Comparison of ENCODE assay signal across 22 cellular contexts in genomic region chr11:40381481-40381880, GRCh38.
DNase-seq lines count a peak whose midpoint lies in the region; ATAC-seq, FAIRE-seq and TF ChIP-seq lines count a peak whose summit lies in the region.
"Had no signal": no experiment of that assay in that cellular context is flagged by ENCODE, and none has a peak within 500 bp of the region (broad histone marks: within the 10 kb centered on the region; RNA-seq: fewer than 3 reads in every experiment).

No MANE protein-coding gene starts in this region.

- H3K27ac ChIP-seq in liver (ENCODE audit: low read depth in 1 of 2, low read length in 2 of 2) (peak overlapping the region in 1 of 2 donors; percentile 24), HepG2 (ENCODE audit: extremely low read length, insufficient read depth, low read length) (no peak overlapping the region)
- H3K27ac ChIP-seq: 22Rv1; A549; BLaER1 treated with 17β-estradiol and CSF1 and Interleukin-3, amounts not matched to agents 10 nM and 100 nM; C4-2B had no signal

- TF ChIP-seq POLR2A in HepG2 (IDR thresholded peaks at IDR 0.05; ENCODE audit: insufficient read depth in 1 of 2, low read depth in 2 of 2, low read length in 2 of 2) = no peak

- no peaks in the 10 kb centered on the region for H3K79me2 ChIP-seq in HepG2 (ENCODE audit: insufficient read depth, low read length)

- POLR2A ChIA-PET in HepG2 (lab: Yijun Ruan, JAX) = no interaction called here

- no peak overlapping the region for H3K9ac ChIP-seq in liver (ENCODE audit: low read depth in 1 of 2, low read length in 2 of 2)
- H3K9ac ChIP-seq in HepG2 (ENCODE audit: insufficient read depth, low read depth, low read length) = no peak overlapping the region
- H3K9ac ChIP-seq: BLaER1 treated with 17β-estradiol and CSF1 and Interleukin-3, amounts not matched to agents 10 nM and 100 nM had no signal

- in situ Hi-C loops in HepG2 (cut with HindIII; ENCODE audit: extremely low pct_ligation_motif_present, low pct_unique_long_range_greater_than_20kb) = no loop called here

- H3K27me3 ChIP-seq in liver (ENCODE audit: control insufficient read depth in 4 of 4, insufficient read depth in 4 of 4, low read length in 3 of 4) (no peaks in the 10 kb centered on the region), HepG2 (ENCODE audit: control insufficient read depth in 1 of 2, insufficient read depth in 2 of 2, low read length in 2 of 2) (no peaks in the 10 kb centered on the region; a peak in 1 of 5 replicates)
- H3K27me3 ChIP-seq: BLaER1 treated with 17β-estradiol and CSF1 and Interleukin-3, amounts not matched to agents 10 nM and 100 nM had no signal

- FAIRE-seq in HepG2 (lab: Jason Lieb, UNC) = no peak
- FAIRE-seq: A549, D721Med, G401.6, GM12878, GM12892, GM18507, GM19239 had no signal

- no peak for TF ChIP-seq RAD21 in liver (IDR thresholded peaks at IDR 0.05)
- no peak for TF ChIP-seq RAD21 in HepG2 (CRISPR knock-in tag; IDR thresholded peaks at IDR 0.05)

- ATAC-seq in HepG2 = no peak
- peak; percentile 92 for ATAC-seq in left lobe of liver
- ATAC-seq in GM18861 (IDR thresholded peaks at IDR 0.05; ENCODE audit: unreplicated experiment) = no peak
- ATAC-seq: A549; CD8-positive, alpha-beta T cell; GM12878 had no signal

- no TSS peak for BruUV-seq in HepG2 (replicated peaks; lab: Mats Ljungman, UMichigan)

- TF ChIP-seq EP300 in HepG2 (IDR thresholded peaks at IDR 0.05; ENCODE audit: low read depth in 2 of 2, low read length in 2 of 2) = no peak
- TF ChIP-seq EP300 in HepG2 (CRISPR knock-in tag; IDR thresholded peaks at IDR 0.05; ENCODE audit: borderline replicate concordance) = no peak

- no peak overlapping the region for H2AFZ ChIP-seq in HepG2 (ENCODE audit: low read length)

- TF ChIP-seq CTCF in liver (IDR thresholded peaks at IDR 0.05; ENCODE audit: low read depth, low read length, missing input control) (no peak), HepG2 (CRISPR knock-in tag; IDR thresholded peaks at IDR 0.05) (no peak)

- CTCF ChIA-PET in HepG2 (lab: Yijun Ruan, JAX; ENCODE audit: low intra/inter-chr PET ratio, low total read pairs) = no interaction called here

- intact Hi-C loops in HepG2 (cut with micrococcal nuclease; ENCODE audit: unreplicated experiment) = no loop called here

- DNase-seq in HepG2 (ENCODE audit: low spot score) = no peak
- DNase-seq in left lobe of liver (ENCODE audit: low spot score) = no peak
- no peak for DNase-seq in SIG-M5 treated with dmso at 0.1 percent for 504 hours (lab: John Stamatoyannopoulos, UW; ENCODE audit: unreplicated experiment)
- DNase-seq: AML-193; Caco-2; Calu3; CD4-positive, alpha-beta T cell; CD8-positive, alpha-beta T cell; DMS79 treated with DMSO at 0.1 percent for 48 hours; GF-D8 had no signal

- WGBS in liver = 45% methylated on average over 3 of the region's 3 CpGs
- WGBS in HepG2 (ENCODE audit: low lambda C conversion rate) = 33% methylated on average over 3 of the region's 3 CpGs

- peaks cover 1 to 21% (median 4%) of the 10 kb centered on the region in 4 donors for H3K4me1 ChIP-seq in liver (ENCODE audit: control insufficient read depth in 4 of 4, insufficient read depth in 4 of 4, low read length in 3 of 4)
- H3K4me1 ChIP-seq in HepG2 (ENCODE audit: insufficient read depth, low read length) = no peaks in the 10 kb centered on the region
- H3K4me1 ChIP-seq: A549; BLaER1 treated with 17β-estradiol and CSF1 and Interleukin-3, amounts not matched to agents 10 nM and 100 nM; Caco-2 had no signal

- no peak overlapping the region for H3K4me2 ChIP-seq in HepG2 (ENCODE audit: low read depth, low read length)
- H3K4me2 ChIP-seq: A549; BLaER1 treated with 17β-estradiol and CSF1 and Interleukin-3, amounts not matched to agents 10 nM and 100 nM had no signal

- H3K4me3 ChIP-seq in liver (ENCODE audit: low read depth in 1 of 3, low read length in 3 of 3) (no peak overlapping the region), HepG2 (replicated peaks in 1 of 3; ENCODE audit: insufficient read depth in 1 of 3, low read depth in 2 of 3, low read length in 3 of 3) (no peak overlapping the region)
- H3K4me3 ChIP-seq: A549; BLaER1 treated with 17β-estradiol and CSF1 and Interleukin-3, amounts not matched to agents 10 nM and 100 nM; GM12878 had no signal

- H3K9me3 ChIP-seq in liver (ENCODE audit: control insufficient read depth in 4 of 4, low read length in 3 of 4) (no peaks in the 10 kb centered on the region), HepG2 (ENCODE audit: low read length) (no peaks in the 10 kb centered on the region)
- H3K9me3 ChIP-seq: A549; BLaER1 treated with 17β-estradiol and CSF1 and Interleukin-3, amounts not matched to agents 10 nM and 100 nM; Caco-2 had no signal

- H3K36me3 ChIP-seq in liver (ENCODE audit: control insufficient read depth in 4 of 4, insufficient read depth in 3 of 4, low read depth in 1 of 4, low read length in 3 of 4) = no peaks in the 10 kb centered on the region
- no peaks in the 10 kb centered on the region for H3K36me3 ChIP-seq in HepG2 (replicated peaks in 1 of 2; ENCODE audit: control insufficient read depth in 1 of 2, insufficient read depth in 2 of 2, low read length in 2 of 2)
- H3K36me3 ChIP-seq: BLaER1 treated with 17β-estradiol and CSF1 and Interleukin-3, amounts not matched to agents 10 nM and 100 nM had no signal

- H4K20me1 ChIP-seq in HepG2 (ENCODE audit: insufficient read depth, low read length) = no peaks in the 10 kb centered on the region
- H4K20me1 ChIP-seq: BLaER1 treated with 17β-estradiol and CSF1 and Interleukin-3, amounts not matched to agents 10 nM and 100 nM had no signal

TF ChIP-seq in liver, 16 proteins besides CTCF, POLR2A, EP300 and RAD21:
- no peak for TF ChIP-seq JUND (IDR thresholded peaks at IDR 0.05)
- TF ChIP-seq ZBTB33 (IDR thresholded peaks at IDR 0.05) = peak; percentile 28

TF ChIP-seq in HepG2, 621 proteins besides CTCF, POLR2A, EP300 and RAD21 (continues in another document):
- TF ChIP-seq ZNF761 (CRISPR knock-in tag; conservative IDR thresholded peaks at IDR 0.05) = no peak
- TF ChIP-seq NR0B2 (CRISPR knock-in tag; IDR thresholded peaks at IDR 0.05) = no peak
- no peak for TF ChIP-seq ZNF512 (CRISPR knock-in tag; IDR thresholded peaks at IDR 0.05)
- TF ChIP-seq ATF7-NPFF (CRISPR knock-in tag; IDR thresholded peaks at IDR 0.05; ENCODE audit: low read depth) = no peak
- no peak for TF ChIP-seq BCL3 (CRISPR knock-in tag; IDR thresholded peaks at IDR 0.05)
- TF ChIP-seq HOXA7 (CRISPR knock-in tag; IDR thresholded peaks at IDR 0.05) = no peak
- no peak for TF ChIP-seq EHMT2 (IDR thresholded peaks at IDR 0.05; ENCODE audit: borderline replicate concordance, low read depth, low read length)
- no peak for TF ChIP-seq MATR3 (CRISPR knock-in tag; IDR thresholded peaks at IDR 0.05)
- no peak for TF ChIP-seq NBN (conservative IDR thresholded peaks at IDR 0.05)
- TF ChIP-seq TRIM22 (IDR thresholded peaks at IDR 0.05) = no peak
